Comparison of ENCODE assay signal across 19 cellular contexts in the genomic region with DNA sequence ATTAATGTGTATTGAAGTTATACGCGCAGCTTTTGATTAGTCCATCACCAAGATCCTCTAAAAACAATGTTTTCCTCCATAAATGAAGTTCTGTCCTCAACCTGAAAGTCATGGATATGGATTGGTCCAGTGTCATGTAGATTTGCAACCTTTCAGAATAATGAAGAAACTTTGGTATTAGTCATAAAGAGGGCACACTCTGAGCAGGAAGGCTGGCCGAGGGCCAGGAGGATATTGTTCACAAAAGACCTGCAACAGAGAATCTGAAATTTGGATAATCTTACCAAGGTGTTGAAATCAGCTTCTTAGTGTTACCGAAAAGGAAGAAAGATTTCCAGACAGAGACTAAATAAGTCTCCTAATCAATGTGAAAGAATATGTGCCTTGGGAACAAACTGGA. TPM values are rescaled to one million over a fixed set of nuclear protein-coding genes. Genes with fewer than 3 reads are reported as not detected.
DNase-seq lines count a peak whose midpoint lies in the region; ATAC-seq and TF ChIP-seq lines count a peak whose summit lies in the region.
"Had no signal": no experiment of that assay in that cellular context is flagged by ENCODE, and none has a peak within 500 bp of the region (broad histone marks: within the 10 kb centered on the region; RNA-seq: fewer than 3 reads in every experiment).

No MANE protein-coding gene starts in this region.

- H3K36me3 ChIP-seq in breast epithelium (no peaks in the 10 kb centered on the region), RWPE2 (ENCODE audit: low read depth) (peaks cover 2% of the 10 kb centered on the region; the same call in 1 of the 2 replicates)
- H3K36me3 ChIP-seq: colonic mucosa had no signal

- POLR2A ChIA-PET in MCF 10A (lab: Yijun Ruan, JAX): interaction anchor here (0.7 to 3.4 kb wide), 9 partner anchors 8 to 744 kb away, joined by 3 to 16 read pairs (median 5); a partner anchor contains a TSS

- peaks cover 28% of the 10 kb centered on the region for H3K4me1 Mint-ChIP-seq in MCF 10A (ENCODE audit: insufficient read depth, unreplicated experiment)
- H3K4me1 Mint-ChIP-seq: activated naive CD4-positive, alpha-beta T cell treated with anti-CD3 and anti-CD28 coated beads, Interleukin-2, amount 50 U/mL, for 24 hours; memory B cell had no signal

- no peak overlapping the region for H3K4me3 ChIP-seq in breast epithelium
- H3K4me3 ChIP-seq in RWPE2 (ENCODE audit: severe bottlenecking): no peak overlapping the region
- H3K4me3 ChIP-seq: colonic mucosa had no signal

- no TSS peak for BruUV-seq in MCF 10A (replicated peaks; lab: Mats Ljungman, UMichigan)

- CTCF ChIA-PET in MCF 10A (lab: Yijun Ruan, JAX): interaction anchor here (0.6 to 2.4 kb wide), 8 partner anchors 9 to 1405 kb away, joined by 3 to 16 read pairs (median 4); no protein-coding TSS in a partner anchor

- no peak for TF ChIP-seq POLR2A in breast epithelium (IDR thresholded peaks at IDR 0.05)

- no peaks in the 10 kb centered on the region for H3K27me3 ChIP-seq in breast epithelium
- H3K27me3 ChIP-seq in RWPE2 (ENCODE audit: insufficient read depth, poor library complexity, severe bottlenecking): no peaks in the 10 kb centered on the region
- H3K27me3 ChIP-seq: colonic mucosa had no signal

- ATAC-seq in RWPE2 (ENCODE audit: low read depth): peak; percentile 87

- H3K4me3 Mint-ChIP-seq in MCF 10A (ENCODE audit: unreplicated experiment): no peak overlapping the region
- H3K4me3 Mint-ChIP-seq: activated naive CD4-positive, alpha-beta T cell treated with anti-CD3 and anti-CD28 coated beads, Interleukin-2, amount 50 U/mL, for 24 hours; activated T-cell treated with anti-CD3 and anti-CD28 coated beads, Interleukin-2, amount 50 U/mL, for 24 hours; memory B cell had no signal

- H3K9me3 ChIP-seq in breast epithelium: no peaks in the 10 kb centered on the region
- H3K9me3 ChIP-seq in RWPE2 (ENCODE audit: severe bottlenecking): no peaks in the 10 kb centered on the region
- H3K9me3 ChIP-seq: colonic mucosa, SK-N-SH had no signal

- H3K27ac Mint-ChIP-seq in MCF 10A (ENCODE audit: low read depth, unreplicated experiment): peak overlapping the region; percentile 49
- H3K27ac Mint-ChIP-seq: activated naive CD4-positive, alpha-beta T cell treated with anti-CD3 and anti-CD28 coated beads, Interleukin-2, amount 50 U/mL, for 24 hours; activated T-cell treated with anti-CD3 and anti-CD28 coated beads, Interleukin-2, amount 50 U/mL, for 24 hours; memory B cell had no signal

- no peak overlapping the region for H3K27ac ChIP-seq in breast epithelium
- no peak overlapping the region for H3K27ac ChIP-seq in RWPE2 (ENCODE audit: poor library complexity, severe bottlenecking)
- H3K27ac ChIP-seq: colonic mucosa had no signal

- H3K4me1 ChIP-seq in breast epithelium (no peaks in the 10 kb centered on the region), RWPE2 (ENCODE audit: insufficient read depth, poor library complexity, severe bottlenecking) (peaks cover 16% of the 10 kb centered on the region)
- H3K4me1 ChIP-seq: colonic mucosa had no signal

- H3K9me3 Mint-ChIP-seq in MCF 10A (ENCODE audit: unreplicated experiment): no peaks in the 10 kb centered on the region
- H3K9me3 Mint-ChIP-seq: activated T-cell treated with anti-CD3 and anti-CD28 coated beads, Interleukin-2, amount 50 U/mL, for 24 hours; memory B cell had no signal

- no peaks in the 10 kb centered on the region for H3K27me3 Mint-ChIP-seq in MCF 10A (ENCODE audit: insufficient read depth, unreplicated experiment)

- peaks cover 10% of the 10 kb centered on the region for H3K36me3 Mint-ChIP-seq in MCF 10A (ENCODE audit: insufficient read depth, unreplicated experiment)
- H3K36me3 Mint-ChIP-seq: activated naive CD4-positive, alpha-beta T cell treated with anti-CD3 and anti-CD28 coated beads, Interleukin-2, amount 50 U/mL, for 24 hours; memory B cell had no signal

- TF ChIP-seq CTCF in MCF 10A (IDR thresholded peaks at IDR 0.05; ENCODE audit: unreplicated experiment) (no peak), breast epithelium (IDR thresholded peaks at IDR 0.05) (no peak), RWPE2 (IDR thresholded peaks at IDR 0.05; ENCODE audit: poor library complexity, severe bottlenecking) (no peak)

- intact Hi-C loops in MCF 10A (cut with micrococcal nuclease): no loop called here
- intact Hi-C loops in breast epithelium (cut with DNase I; ENCODE audit: low total_unique reads): no loop called here

- DNase-seq in MCF 10A (ENCODE audit: unreplicated experiment) (peak; percentile 99), breast epithelium (ENCODE audit: low spot score in 2 of 2) (no peak), RWPE2 (ENCODE audit: low spot score) (peak; percentile 86), fibroblast of gingiva (ENCODE audit: low read depth) (peak; percentile 25), kidney glomerular epithelial cell (lab: John Stamatoyannopoulos, UW) (no peak)
- no peak for DNase-seq in activated effector memory CD4-positive, alpha-beta T cell treated with anti-CD3 and anti-CD28 coated beads, Interleukin-2, amount 50 U/mL, for 16 hours
- DNase-seq in activated naive CD4-positive, alpha-beta T cell (lab: John Stamatoyannopoulos, UW): no peak
- no peak for DNase-seq in central memory CD4-positive, alpha-beta T cell
- DNase-seq: activated T-cell treated with anti-CD3 and anti-CD28 coated beads, Interleukin-2, amount 50 U/mL, for 24 hours; colonic mucosa; GOT3; NCI-H2029; NCI-H345; NK-92 treated with Interleukin-12 subunit alpha and Interleukin-12 subunit beta, amount 100 ng/mL, for 24 hours; nucleus accumbens; SK-N-SH had no signal

RNA-seq across cellular contexts. Expression of a gene that starts 20.7 kb away (rescaled TPM):
- total RNA-seq in MCF 10A (2022) (not detected in 2 replicates), breast epithelium (1 to 10 TPM in 2 of 3 donors, under 1 TPM in 1; 0.64 to 2.0 (median 1.0) TPM)
- total RNA-seq: G401 had no signal

Comparison
In these comparisons a context has a peak if more than half of its experiments do, and no peak if none do; other contexts are left out.
1. DNase-seq: peak in MCF 10A (single experiment), RWPE2 (single experiment) and fibroblast of gingiva (single experiment); none in breast epithelium (0 of 2), activated effector memory CD4-positive, alpha-beta T cell treated with anti-CD3 and anti-CD28 coated beads, Interleukin-2, amount 50 U/mL, for 16 hours (single experiment), activated naive CD4-positive, alpha-beta T cell (0 of 4), central memory CD4-positive, alpha-beta T cell (single experiment) and kidney glomerular epithelial cell (single experiment).